15 cellular contexts compared by ENCODE assay signal in genomic region chr2:145957929-145958328, GRCh38.
A peak's percentile ranks its signal among the peaks of the same experiment; 100 is the strongest.
DNase-seq lines count a peak whose midpoint lies in the region; ATAC-seq lines count a peak whose summit lies in the region.
"Had no signal": no experiment of that assay in that cellular context is flagged by ENCODE, and none has a peak within 500 bp of the region (broad histone marks: within the 10 kb centered on the region; RNA-seq: fewer than 3 reads in every experiment).

No MANE protein-coding gene starts in this region.

- in situ Hi-C loops in KBM-7 (cut with MboI; ENCODE audit: low pct_unique_long_range_greater_than_20kb, low sequenced_read_pairs) = no loop called here

- intact Hi-C loops in posterior vena cava (cut with DNase I) = no loop called here

- DNase-seq in A172 (ENCODE audit: low spot score) = peak; percentile 8
- DNase-seq in H4 (ENCODE audit: low spot score) = peak; percentile 39
- DNase-seq in MV-4-11 (lab: John Stamatoyannopoulos, UW) = peak; percentile 29
- DNase-seq in NK-92 (lab: John Stamatoyannopoulos, UW; ENCODE audit: unreplicated experiment) = no peak
- DNase-seq in posterior vena cava (ENCODE audit: low spot score) = no peak
- no peak for DNase-seq in KBM-7
- DNase-seq: activated CD8-positive, alpha-beta T cell treated with anti-CD3 and anti-CD28 coated beads, Interleukin-2, amount 10 ng/mL, durations not matched to agents 7 days and 5 days; effector CD8-positive, alpha-beta T cell; Karpas-422; kidney glomerular epithelial cell; NCI-H2081 treated with DMSO at 0.1 percent for 48 hours; spleen had no signal

- ATAC-seq in esophagus mucosa (peak; percentile 69), GM19467 (IDR thresholded peaks at IDR 0.05; ENCODE audit: unreplicated experiment) (no peak)
- ATAC-seq: A549; activated CD8-positive, alpha-beta T cell treated with anti-CD3 and anti-CD28 coated beads, Interleukin-2, amount 10 ng/mL, durations not matched to agents 7 days and 5 days had no signal

Comparison
In these comparisons a context has a peak if more than half of its experiments do, and no peak if none do; other contexts are left out.
1. DNase-seq: peak in A172 (single experiment), H4 (single experiment) and MV-4-11 (single experiment); none in NK-92 (single experiment), posterior vena cava (single experiment) and KBM-7 (single experiment).